2 cellular contexts compared by ENCODE assay signal in the genomic region with DNA sequence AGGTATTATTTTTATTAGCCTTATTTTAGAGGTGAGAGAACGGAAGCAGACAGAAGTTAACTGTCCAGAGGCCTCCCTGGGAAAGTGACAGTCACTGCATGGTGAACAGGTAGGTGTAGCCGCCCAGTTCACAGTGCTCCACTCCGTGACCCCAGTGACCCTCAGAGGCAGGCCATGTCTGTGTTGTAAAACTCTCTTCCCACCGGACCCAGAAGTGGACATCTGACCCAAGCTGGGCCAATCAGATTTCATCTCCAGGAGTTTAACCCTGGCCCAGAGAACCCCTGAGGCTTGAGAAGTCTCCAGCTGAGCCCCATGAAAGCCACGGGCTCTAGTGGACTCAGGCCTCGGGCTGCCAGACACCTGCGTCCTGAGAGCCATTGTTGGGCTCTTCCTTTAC.
TF ChIP-seq lines count a peak whose summit lies in the region.

No MANE protein-coding gene starts in this region.

TF ChIP-seq in GM23338, 12 proteins besides CTCF, POLR2A, EP300 and RAD21 (continued from another document):
- TF ChIP-seq, protein P1, sequence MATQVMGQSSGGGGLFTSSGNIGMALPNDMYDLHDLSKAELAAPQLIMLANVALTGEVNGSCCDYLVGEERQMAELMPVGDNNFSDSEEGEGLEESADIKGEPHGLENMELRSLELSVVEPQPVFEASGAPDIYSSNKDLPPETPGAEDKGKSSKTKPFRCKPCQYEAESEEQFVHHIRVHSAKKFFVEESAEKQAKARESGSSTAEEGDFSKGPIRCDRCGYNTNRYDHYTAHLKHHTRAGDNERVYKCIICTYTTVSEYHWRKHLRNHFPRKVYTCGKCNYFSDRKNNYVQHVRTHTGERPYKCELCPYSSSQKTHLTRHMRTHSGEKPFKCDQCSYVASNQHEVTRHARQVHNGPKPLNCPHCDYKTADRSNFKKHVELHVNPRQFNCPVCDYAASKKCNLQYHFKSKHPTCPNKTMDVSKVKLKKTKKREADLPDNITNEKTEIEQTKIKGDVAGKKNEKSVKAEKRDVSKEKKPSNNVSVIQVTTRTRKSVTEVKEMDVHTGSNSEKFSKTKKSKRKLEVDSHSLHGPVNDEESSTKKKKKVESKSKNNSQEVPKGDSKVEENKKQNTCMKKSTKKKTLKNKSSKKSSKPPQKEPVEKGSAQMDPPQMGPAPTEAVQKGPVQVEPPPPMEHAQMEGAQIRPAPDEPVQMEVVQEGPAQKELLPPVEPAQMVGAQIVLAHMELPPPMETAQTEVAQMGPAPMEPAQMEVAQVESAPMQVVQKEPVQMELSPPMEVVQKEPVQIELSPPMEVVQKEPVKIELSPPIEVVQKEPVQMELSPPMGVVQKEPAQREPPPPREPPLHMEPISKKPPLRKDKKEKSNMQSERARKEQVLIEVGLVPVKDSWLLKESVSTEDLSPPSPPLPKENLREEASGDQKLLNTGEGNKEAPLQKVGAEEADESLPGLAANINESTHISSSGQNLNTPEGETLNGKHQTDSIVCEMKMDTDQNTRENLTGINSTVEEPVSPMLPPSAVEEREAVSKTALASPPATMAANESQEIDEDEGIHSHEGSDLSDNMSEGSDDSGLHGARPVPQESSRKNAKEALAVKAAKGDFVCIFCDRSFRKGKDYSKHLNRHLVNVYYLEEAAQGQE (IDR thresholded peaks at IDR 0.05; ENCODE audit: unreplicated experiment), result no peak
- TF ChIP-seq ZNF331 (CRISPR knock-in tag; IDR thresholded peaks at IDR 0.05; ENCODE audit: low read depth) (no peak), POLR2AphosphoS5 (IDR thresholded peaks at IDR 0.05; ENCODE audit: low read depth) (no peak), ZNF114 (CRISPR knock-in tag; IDR thresholded peaks at IDR 0.05) (no peak), EZH2phosphoT487 (IDR thresholded peaks at IDR 0.05; ENCODE audit: unreplicated experiment) (no peak), NANOG (IDR thresholded peaks at IDR 0.05; ENCODE audit: borderline replicate concordance) (no peak), JUNB (IDR thresholded peaks at IDR 0.05; ENCODE audit: unreplicated experiment) (no peak), STAT1 (IDR thresholded peaks at IDR 0.05; ENCODE audit: unreplicated experiment) (no peak)
- TF ChIP-seq, protein P2, sequence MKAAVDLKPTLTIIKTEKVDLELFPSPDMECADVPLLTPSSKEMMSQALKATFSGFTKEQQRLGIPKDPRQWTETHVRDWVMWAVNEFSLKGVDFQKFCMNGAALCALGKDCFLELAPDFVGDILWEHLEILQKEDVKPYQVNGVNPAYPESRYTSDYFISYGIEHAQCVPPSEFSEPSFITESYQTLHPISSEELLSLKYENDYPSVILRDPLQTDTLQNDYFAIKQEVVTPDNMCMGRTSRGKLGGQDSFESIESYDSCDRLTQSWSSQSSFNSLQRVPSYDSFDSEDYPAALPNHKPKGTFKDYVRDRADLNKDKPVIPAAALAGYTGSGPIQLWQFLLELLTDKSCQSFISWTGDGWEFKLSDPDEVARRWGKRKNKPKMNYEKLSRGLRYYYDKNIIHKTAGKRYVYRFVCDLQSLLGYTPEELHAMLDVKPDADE (IDR thresholded peaks at IDR 0.05), result no peak
- TF ChIP-seq, protein P3, sequence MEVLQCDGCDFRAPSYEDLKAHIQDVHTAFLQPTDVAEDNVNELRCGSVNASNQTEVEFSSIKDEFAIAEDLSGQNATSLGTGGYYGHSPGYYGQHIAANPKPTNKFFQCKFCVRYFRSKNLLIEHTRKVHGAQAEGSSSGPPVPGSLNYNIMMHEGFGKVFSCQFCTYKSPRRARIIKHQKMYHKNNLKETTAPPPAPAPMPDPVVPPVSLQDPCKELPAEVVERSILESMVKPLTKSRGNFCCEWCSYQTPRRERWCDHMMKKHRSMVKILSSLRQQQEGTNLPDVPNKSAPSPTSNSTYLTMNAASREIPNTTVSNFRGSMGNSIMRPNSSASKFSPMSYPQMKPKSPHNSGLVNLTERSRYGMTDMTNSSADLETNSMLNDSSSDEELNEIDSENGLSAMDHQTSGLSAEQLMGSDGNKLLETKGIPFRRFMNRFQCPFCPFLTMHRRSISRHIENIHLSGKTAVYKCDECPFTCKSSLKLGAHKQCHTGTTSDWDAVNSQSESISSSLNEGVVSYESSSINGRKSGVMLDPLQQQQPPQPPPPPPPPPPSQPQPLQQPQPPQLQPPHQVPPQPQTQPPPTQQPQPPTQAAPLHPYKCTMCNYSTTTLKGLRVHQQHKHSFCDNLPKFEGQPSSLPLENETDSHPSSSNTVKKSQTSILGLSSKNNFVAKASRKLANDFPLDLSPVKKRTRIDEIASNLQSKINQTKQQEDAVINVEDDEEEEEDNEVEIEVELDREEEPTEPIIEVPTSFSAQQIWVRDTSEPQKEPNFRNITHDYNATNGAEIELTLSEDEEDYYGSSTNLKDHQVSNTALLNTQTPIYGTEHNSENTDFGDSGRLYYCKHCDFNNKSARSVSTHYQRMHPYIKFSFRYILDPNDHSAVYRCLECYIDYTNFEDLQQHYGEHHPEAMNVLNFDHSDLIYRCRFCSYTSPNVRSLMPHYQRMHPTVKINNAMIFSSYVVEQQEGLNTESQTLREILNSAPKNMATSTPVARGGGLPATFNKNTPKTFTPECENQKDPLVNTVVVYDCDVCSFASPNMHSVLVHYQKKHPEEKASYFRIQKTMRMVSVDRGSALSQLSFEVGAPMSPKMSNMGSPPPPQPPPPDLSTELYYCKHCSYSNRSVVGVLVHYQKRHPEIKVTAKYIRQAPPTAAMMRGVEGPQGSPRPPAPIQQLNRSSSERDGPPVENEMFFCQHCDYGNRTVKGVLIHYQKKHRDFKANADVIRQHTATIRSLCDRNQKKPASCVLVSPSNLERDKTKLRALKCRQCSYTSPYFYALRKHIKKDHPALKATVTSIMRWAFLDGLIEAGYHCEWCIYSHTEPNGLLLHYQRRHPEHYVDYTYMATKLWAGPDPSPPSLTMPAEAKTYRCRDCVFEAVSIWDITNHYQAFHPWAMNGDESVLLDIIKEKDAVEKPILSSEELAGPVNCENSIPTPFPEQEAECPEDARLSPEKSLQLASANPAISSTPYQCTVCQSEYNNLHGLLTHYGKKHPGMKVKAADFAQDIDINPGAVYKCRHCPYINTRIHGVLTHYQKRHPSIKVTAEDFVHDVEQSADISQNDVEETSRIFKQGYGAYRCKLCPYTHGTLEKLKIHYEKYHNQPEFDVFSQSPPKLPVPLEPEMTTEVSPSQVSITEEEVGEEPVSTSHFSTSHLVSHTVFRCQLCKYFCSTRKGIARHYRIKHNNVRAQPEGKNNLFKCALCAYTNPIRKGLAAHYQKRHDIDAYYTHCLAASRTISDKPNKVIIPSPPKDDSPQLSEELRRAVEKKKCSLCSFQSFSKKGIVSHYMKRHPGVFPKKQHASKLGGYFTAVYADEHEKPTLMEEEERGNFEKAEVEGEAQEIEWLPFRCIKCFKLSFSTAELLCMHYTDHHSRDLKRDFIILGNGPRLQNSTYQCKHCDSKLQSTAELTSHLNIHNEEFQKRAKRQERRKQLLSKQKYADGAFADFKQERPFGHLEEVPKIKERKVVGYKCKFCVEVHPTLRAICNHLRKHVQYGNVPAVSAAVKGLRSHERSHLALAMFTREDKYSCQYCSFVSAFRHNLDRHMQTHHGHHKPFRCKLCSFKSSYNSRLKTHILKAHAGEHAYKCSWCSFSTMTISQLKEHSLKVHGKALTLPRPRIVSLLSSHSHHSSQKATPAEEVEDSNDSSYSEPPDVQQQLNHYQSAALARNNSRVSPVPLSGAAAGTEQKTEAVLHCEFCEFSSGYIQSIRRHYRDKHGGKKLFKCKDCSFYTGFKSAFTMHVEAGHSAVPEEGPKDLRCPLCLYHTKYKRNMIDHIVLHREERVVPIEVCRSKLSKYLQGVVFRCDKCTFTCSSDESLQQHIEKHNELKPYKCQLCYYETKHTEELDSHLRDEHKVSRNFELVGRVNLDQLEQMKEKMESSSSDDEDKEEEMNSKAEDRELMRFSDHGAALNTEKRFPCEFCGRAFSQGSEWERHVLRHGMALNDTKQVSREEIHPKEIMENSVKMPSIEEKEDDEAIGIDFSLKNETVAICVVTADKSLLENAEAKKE (CRISPR knock-in tag; IDR thresholded peaks at IDR 0.05), result no peak

TF ChIP-seq in WTC11, 78 proteins besides CTCF, POLR2A, EP300 and RAD21 (continued from another document):
- TF ChIP-seq, protein P4, sequence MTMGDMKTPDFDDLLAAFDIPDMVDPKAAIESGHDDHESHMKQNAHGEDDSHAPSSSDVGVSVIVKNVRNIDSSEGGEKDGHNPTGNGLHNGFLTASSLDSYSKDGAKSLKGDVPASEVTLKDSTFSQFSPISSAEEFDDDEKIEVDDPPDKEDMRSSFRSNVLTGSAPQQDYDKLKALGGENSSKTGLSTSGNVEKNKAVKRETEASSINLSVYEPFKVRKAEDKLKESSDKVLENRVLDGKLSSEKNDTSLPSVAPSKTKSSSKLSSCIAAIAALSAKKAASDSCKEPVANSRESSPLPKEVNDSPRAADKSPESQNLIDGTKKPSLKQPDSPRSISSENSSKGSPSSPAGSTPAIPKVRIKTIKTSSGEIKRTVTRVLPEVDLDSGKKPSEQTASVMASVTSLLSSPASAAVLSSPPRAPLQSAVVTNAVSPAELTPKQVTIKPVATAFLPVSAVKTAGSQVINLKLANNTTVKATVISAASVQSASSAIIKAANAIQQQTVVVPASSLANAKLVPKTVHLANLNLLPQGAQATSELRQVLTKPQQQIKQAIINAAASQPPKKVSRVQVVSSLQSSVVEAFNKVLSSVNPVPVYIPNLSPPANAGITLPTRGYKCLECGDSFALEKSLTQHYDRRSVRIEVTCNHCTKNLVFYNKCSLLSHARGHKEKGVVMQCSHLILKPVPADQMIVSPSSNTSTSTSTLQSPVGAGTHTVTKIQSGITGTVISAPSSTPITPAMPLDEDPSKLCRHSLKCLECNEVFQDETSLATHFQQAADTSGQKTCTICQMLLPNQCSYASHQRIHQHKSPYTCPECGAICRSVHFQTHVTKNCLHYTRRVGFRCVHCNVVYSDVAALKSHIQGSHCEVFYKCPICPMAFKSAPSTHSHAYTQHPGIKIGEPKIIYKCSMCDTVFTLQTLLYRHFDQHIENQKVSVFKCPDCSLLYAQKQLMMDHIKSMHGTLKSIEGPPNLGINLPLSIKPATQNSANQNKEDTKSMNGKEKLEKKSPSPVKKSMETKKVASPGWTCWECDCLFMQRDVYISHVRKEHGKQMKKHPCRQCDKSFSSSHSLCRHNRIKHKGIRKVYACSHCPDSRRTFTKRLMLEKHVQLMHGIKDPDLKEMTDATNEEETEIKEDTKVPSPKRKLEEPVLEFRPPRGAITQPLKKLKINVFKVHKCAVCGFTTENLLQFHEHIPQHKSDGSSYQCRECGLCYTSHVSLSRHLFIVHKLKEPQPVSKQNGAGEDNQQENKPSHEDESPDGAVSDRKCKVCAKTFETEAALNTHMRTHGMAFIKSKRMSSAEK (CRISPR knock-in tag; IDR thresholded peaks at IDR 0.05; ENCODE audit: borderline replicate concordance), result no peak
- TF ChIP-seq FOXJ3 (CRISPR knock-in tag; IDR thresholded peaks at IDR 0.05; ENCODE audit: borderline replicate concordance) (no peak), ZNF219 (CRISPR knock-in tag; IDR thresholded peaks at IDR 0.05; ENCODE audit: borderline replicate concordance) (no peak), NFE2L1 (CRISPR knock-in tag; IDR thresholded peaks at IDR 0.05) (no peak), NR2C2 (CRISPR knock-in tag; IDR thresholded peaks at IDR 0.05) (no peak), ELF4 (CRISPR knock-in tag; IDR thresholded peaks at IDR 0.05; ENCODE audit: low read depth) (no peak), FOXK1 (CRISPR knock-in tag; IDR thresholded peaks at IDR 0.05) (no peak)
- TF ChIP-seq, protein P5, sequence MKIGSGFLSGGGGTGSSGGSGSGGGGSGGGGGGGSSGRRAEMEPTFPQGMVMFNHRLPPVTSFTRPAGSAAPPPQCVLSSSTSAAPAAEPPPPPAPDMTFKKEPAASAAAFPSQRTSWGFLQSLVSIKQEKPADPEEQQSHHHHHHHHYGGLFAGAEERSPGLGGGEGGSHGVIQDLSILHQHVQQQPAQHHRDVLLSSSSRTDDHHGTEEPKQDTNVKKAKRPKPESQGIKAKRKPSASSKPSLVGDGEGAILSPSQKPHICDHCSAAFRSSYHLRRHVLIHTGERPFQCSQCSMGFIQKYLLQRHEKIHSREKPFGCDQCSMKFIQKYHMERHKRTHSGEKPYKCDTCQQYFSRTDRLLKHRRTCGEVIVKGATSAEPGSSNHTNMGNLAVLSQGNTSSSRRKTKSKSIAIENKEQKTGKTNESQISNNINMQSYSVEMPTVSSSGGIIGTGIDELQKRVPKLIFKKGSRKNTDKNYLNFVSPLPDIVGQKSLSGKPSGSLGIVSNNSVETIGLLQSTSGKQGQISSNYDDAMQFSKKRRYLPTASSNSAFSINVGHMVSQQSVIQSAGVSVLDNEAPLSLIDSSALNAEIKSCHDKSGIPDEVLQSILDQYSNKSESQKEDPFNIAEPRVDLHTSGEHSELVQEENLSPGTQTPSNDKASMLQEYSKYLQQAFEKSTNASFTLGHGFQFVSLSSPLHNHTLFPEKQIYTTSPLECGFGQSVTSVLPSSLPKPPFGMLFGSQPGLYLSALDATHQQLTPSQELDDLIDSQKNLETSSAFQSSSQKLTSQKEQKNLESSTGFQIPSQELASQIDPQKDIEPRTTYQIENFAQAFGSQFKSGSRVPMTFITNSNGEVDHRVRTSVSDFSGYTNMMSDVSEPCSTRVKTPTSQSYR (CRISPR knock-in tag; IDR thresholded peaks at IDR 0.05), result no peak
- TF ChIP-seq, protein P6, sequence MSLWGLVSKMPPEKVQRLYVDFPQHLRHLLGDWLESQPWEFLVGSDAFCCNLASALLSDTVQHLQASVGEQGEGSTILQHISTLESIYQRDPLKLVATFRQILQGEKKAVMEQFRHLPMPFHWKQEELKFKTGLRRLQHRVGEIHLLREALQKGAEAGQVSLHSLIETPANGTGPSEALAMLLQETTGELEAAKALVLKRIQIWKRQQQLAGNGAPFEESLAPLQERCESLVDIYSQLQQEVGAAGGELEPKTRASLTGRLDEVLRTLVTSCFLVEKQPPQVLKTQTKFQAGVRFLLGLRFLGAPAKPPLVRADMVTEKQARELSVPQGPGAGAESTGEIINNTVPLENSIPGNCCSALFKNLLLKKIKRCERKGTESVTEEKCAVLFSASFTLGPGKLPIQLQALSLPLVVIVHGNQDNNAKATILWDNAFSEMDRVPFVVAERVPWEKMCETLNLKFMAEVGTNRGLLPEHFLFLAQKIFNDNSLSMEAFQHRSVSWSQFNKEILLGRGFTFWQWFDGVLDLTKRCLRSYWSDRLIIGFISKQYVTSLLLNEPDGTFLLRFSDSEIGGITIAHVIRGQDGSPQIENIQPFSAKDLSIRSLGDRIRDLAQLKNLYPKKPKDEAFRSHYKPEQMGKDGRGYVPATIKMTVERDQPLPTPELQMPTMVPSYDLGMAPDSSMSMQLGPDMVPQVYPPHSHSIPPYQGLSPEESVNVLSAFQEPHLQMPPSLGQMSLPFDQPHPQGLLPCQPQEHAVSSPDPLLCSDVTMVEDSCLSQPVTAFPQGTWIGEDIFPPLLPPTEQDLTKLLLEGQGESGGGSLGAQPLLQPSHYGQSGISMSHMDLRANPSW (CRISPR knock-in tag; conservative IDR thresholded peaks at IDR 0.05; ENCODE audit: low read depth), result no peak
- TF ChIP-seq, protein P7, sequence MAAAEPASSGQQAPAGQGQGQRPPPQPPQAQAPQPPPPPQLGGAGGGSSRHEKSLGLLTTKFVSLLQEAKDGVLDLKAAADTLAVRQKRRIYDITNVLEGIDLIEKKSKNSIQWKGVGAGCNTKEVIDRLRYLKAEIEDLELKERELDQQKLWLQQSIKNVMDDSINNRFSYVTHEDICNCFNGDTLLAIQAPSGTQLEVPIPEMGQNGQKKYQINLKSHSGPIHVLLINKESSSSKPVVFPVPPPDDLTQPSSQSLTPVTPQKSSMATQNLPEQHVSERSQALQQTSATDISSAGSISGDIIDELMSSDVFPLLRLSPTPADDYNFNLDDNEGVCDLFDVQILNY (CRISPR knock-in tag; IDR thresholded peaks at IDR 0.05), result no peak
- TF ChIP-seq, protein P8, sequence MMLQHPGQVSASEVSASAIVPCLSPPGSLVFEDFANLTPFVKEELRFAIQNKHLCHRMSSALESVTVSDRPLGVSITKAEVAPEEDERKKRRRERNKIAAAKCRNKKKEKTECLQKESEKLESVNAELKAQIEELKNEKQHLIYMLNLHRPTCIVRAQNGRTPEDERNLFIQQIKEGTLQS (CRISPR knock-in tag; conservative IDR thresholded peaks at IDR 0.05), result no peak
